21 cellular contexts compared by ENCODE assay signal in genomic region chr15:71566226-71566625, GRCh38.
"Had no signal": no experiment of that assay in that cellular context is flagged by ENCODE, and none has a peak within 500 bp of the region (broad histone marks: within the 10 kb centered on the region; RNA-seq: fewer than 3 reads in every experiment).

No MANE protein-coding gene starts in this region.

- H3K27ac ChIP-seq: RWPE1, SJCRH30 had no signal

- ATAC-seq: Panc1, PC-3, SK-N-SH treated with all-trans-retinoic acid at 6 μM for 48 hours had no signal

- H3K4me3 ChIP-seq: SJCRH30 had no signal

- H3K9me3 ChIP-seq: SJCRH30 had no signal

- DNase-seq: KBM-7; NCI-H1092; NCI-H1417 treated with DMSO at 0.1 percent for 48 hours; NCI-H146; NCI-H1694 treated with DMSO at 0.1 percent for 48 hours; NCI-H1930; NCI-H2081; NCI-H2107; NCI-H2227 treated with DMSO at 0.1 percent for 48 hours; NCI-H446; NCI-H510A; NCI-H524 treated with DMSO at 0.1 percent for 48 hours; NCI-H69; NCI-H774; NK-92 treated with Interleukin-12 subunit alpha and Interleukin-12 subunit beta, amount 100 ng/mL, for 24 hours; PC-3; SHP77 treated with DMSO at 0.1 percent for 48 hours; SJCRH30 had no signal

- H3K36me3 ChIP-seq: SJCRH30 had no signal

- H3K27me3 ChIP-seq: SJCRH30 had no signal
